ENCODE assay signal across 22 cellular contexts in genomic region chr2:126890136-126890961, GRCh38. TPM values are rescaled to one million over a fixed set of nuclear protein-coding genes. Genes with fewer than 3 reads are reported as not detected.
DNase-seq lines count a peak whose midpoint lies in the region; ATAC-seq and TF ChIP-seq lines count a peak whose summit lies in the region.
"Had no signal": no experiment of that assay in that cellular context is flagged by ENCODE, and none has a peak within 500 bp of the region (broad histone marks: within the 10 kb centered on the region; RNA-seq: fewer than 3 reads in every experiment).

No MANE protein-coding gene starts in this region.

- H3K79me1 ChIP-seq in neuronal stem cell (ENCODE audit: low read depth, low read length): no peaks in the 10 kb centered on the region

- H3K36me3 Mint-ChIP-seq in activated CD8-positive, alpha-beta memory T cell treated with anti-CD3 and anti-CD28 coated beads, Interleukin-2, amount 10 ng/mL, durations not matched to agents 7 days and 5 days: no peaks in the 10 kb centered on the region
- H3K36me3 Mint-ChIP-seq in endodermal cell (ENCODE audit: low read depth) (no peaks in the 10 kb centered on the region), GM23338 (ENCODE audit: low read depth) (no peaks in the 10 kb centered on the region)
- H3K36me3 Mint-ChIP-seq: CD8-positive, alpha-beta T cell; IgD-negative memory B cell had no signal

- no peaks in the 10 kb centered on the region for H3K27me3 ChIP-seq in endodermal cell (ENCODE audit: control insufficient read depth, insufficient read depth, low read length, poor library complexity, severe bottlenecking)
- no peaks in the 10 kb centered on the region for H3K27me3 ChIP-seq in neuronal stem cell (ENCODE audit: control insufficient read depth in 3 of 3, insufficient read depth in 3 of 3, low read depth in 1 of 3, low read length in 3 of 3)
- H3K27me3 ChIP-seq in GM23338 (ENCODE audit: insufficient read depth): peaks cover 6% of the 10 kb centered on the region; the same call in 1 of the 2 replicates

- DNase-seq in activated CD8-positive, alpha-beta memory T cell treated with anti-CD3 and anti-CD28 coated beads, Interleukin-2, amount 50 U/mL, for 48 hours: peak; percentile 23
- DNase-seq in activated CD8-positive, alpha-beta memory T cell treated with anti-CD3 and anti-CD28 coated beads, Interleukin-2, amount 10 ng/mL, durations not matched to agents 7 days and 5 days: no peak
- DNase-seq in endodermal cell (peak; percentile 37), neuronal stem cell (ENCODE audit: low spot score) (no peak), ureter (ENCODE audit: low spot score) (peak; percentile 38), NCI-H345 treated with DMSO at 0.1 percent for 48 hours (lab: John Stamatoyannopoulos, UW; ENCODE audit: unreplicated experiment) (no peak), GM23338 (ENCODE audit: low spot score) (no peak), caudate nucleus (lab: John Stamatoyannopoulos, UW) (no peak)
- DNase-seq: AML-193, NCI-H1105, NCI-H146, NCI-H2029, NCI-H345, OCI-M1, Right ventricle myocardium superior had no signal

- peak overlapping the region; percentile 40 for H2AK5ac ChIP-seq in neuronal stem cell (ENCODE audit: low read depth, low read length)

- no peak overlapping the region for H2BK120ac ChIP-seq in neuronal stem cell (ENCODE audit: low read depth, low read length)

- H3K27me3 Mint-ChIP-seq in activated CD8-positive, alpha-beta memory T cell treated with anti-CD3 and anti-CD28 coated beads, Interleukin-2, amount 10 ng/mL, durations not matched to agents 7 days and 5 days: peaks cover 8% of the 10 kb centered on the region
- H3K27me3 Mint-ChIP-seq in endodermal cell (ENCODE audit: insufficient read depth) (peaks cover 14% of the 10 kb centered on the region), GM23338 (ENCODE audit: insufficient read depth, low read depth, poor library complexity) (peaks cover 8% of the 10 kb centered on the region)

- no peaks in the 10 kb centered on the region for H3K9me3 ChIP-seq in endodermal cell (ENCODE audit: control insufficient read depth, low read length)
- no peaks in the 10 kb centered on the region for H3K9me3 ChIP-seq in neuronal stem cell (replicated peaks in 1 of 2; ENCODE audit: control insufficient read depth in 2 of 2, insufficient read depth in 1 of 2, low read depth in 1 of 2, low read length in 2 of 2)

- peaks cover 2% of the 10 kb centered on the region for H3K4me1 Mint-ChIP-seq in activated CD8-positive, alpha-beta memory T cell treated with anti-CD3 and anti-CD28 coated beads, Interleukin-2, amount 10 ng/mL, durations not matched to agents 7 days and 5 days
- H3K4me1 Mint-ChIP-seq in endodermal cell (peaks cover 7% of the 10 kb centered on the region), GM23338 (peaks cover 4% of the 10 kb centered on the region; the same call in 1 of the 3 replicates)

- no peak overlapping the region for H3K27ac Mint-ChIP-seq in activated CD8-positive, alpha-beta memory T cell treated with anti-CD3 and anti-CD28 coated beads, Interleukin-2, amount 10 ng/mL, durations not matched to agents 7 days and 5 days
- H3K27ac Mint-ChIP-seq in endodermal cell: no peak overlapping the region
- H3K27ac Mint-ChIP-seq in GM23338: no peak overlapping the region
- H3K27ac Mint-ChIP-seq: CD8-positive, alpha-beta T cell; IgD-negative memory B cell had no signal

- H4K8ac ChIP-seq in neuronal stem cell (ENCODE audit: low read depth, low read length): no peak overlapping the region

- no peak overlapping the region for H3K23ac ChIP-seq in neuronal stem cell (ENCODE audit: low read depth, low read length, poor library complexity)

- H3K9me3 Mint-ChIP-seq in activated CD8-positive, alpha-beta memory T cell treated with anti-CD3 and anti-CD28 coated beads, Interleukin-2, amount 10 ng/mL, durations not matched to agents 7 days and 5 days (ENCODE audit: low read depth): no peaks in the 10 kb centered on the region
- H3K9me3 Mint-ChIP-seq in endodermal cell (no peaks in the 10 kb centered on the region), GM23338 (no peaks in the 10 kb centered on the region)
- H3K9me3 Mint-ChIP-seq: CD8-positive, alpha-beta T cell had no signal

- no peak for ATAC-seq in activated CD8-positive, alpha-beta memory T cell treated with anti-CD3 and anti-CD28 coated beads, Interleukin-2, amount 10 ng/mL, durations not matched to agents 7 days and 5 days
- no peak for ATAC-seq in GM23338
- ATAC-seq: CD8-positive, alpha-beta T cell had no signal

- CTCF ChIA-PET in activated CD8-positive, alpha-beta memory T cell treated with anti-CD3 and anti-CD28 coated beads, Interleukin-2, amount 10 ng/mL, durations not matched to agents 7 days and 5 days (lab: Charles Lee): interaction anchor here (2.3 kb wide), 1 partner anchor 82 kb away, joined by 5 read pairs; no protein-coding TSS in a partner anchor

- H3K9ac ChIP-seq in endodermal cell (ENCODE audit: extremely low read depth, low read length, poor library complexity, severe bottlenecking) (no peak overlapping the region), neuronal stem cell (ENCODE audit: low read depth, low read length, poor library complexity) (no peak overlapping the region)

- no peak overlapping the region for H2BK15ac ChIP-seq in neuronal stem cell (ENCODE audit: low read length)

- H3K4me3 ChIP-seq in endodermal cell (ENCODE audit: low read length) (no peak overlapping the region), neuronal stem cell (ENCODE audit: low read length in 2 of 2) (no peak overlapping the region), GM23338 (no peak overlapping the region)

- H3K79me2 ChIP-seq in GM23338 (replicated peaks; ENCODE audit: insufficient read depth): no peaks in the 10 kb centered on the region

- no peak overlapping the region for H3K4ac ChIP-seq in neuronal stem cell (ENCODE audit: low read length)

- H3K4me2 ChIP-seq in neuronal stem cell (ENCODE audit: insufficient read depth, low read length, poor library complexity, severe bottlenecking): no peak overlapping the region
- no peak overlapping the region for H3K4me2 ChIP-seq in GM23338

- H3F3A ChIP-seq in GM23338 (replicated peaks; ENCODE audit: low read depth): no peaks in the 10 kb centered on the region

- H4K20me1 ChIP-seq in GM23338 (replicated peaks; ENCODE audit: insufficient read depth): no peaks in the 10 kb centered on the region

- H3K18ac ChIP-seq in neuronal stem cell (ENCODE audit: low read length): no peak overlapping the region

- H3K4me1 ChIP-seq in endodermal cell (ENCODE audit: control insufficient read depth, insufficient read depth, low read length) (peaks cover 3% of the 10 kb centered on the region), neuronal stem cell (ENCODE audit: control insufficient read depth in 2 of 2, insufficient read depth in 1 of 2, low read depth in 1 of 2, low read length in 2 of 2) (peaks cover 0 to 1% of the 10 kb centered on the region in 2 donors), GM23338 (ENCODE audit: insufficient read depth) (no peaks in the 10 kb centered on the region)

- H3K27ac ChIP-seq in endodermal cell (ENCODE audit: low read depth, low read length) (no peak overlapping the region), neuronal stem cell (replicated peaks; ENCODE audit: low read length) (no peak overlapping the region), GM23338 (ENCODE audit: low read depth) (no peak overlapping the region), caudate nucleus (ENCODE audit: low read depth, low read length) (no peak overlapping the region)

- H3K4me3 Mint-ChIP-seq in activated CD8-positive, alpha-beta memory T cell treated with anti-CD3 and anti-CD28 coated beads, Interleukin-2, amount 10 ng/mL, durations not matched to agents 7 days and 5 days: no peak overlapping the region
- H3K4me3 Mint-ChIP-seq in endodermal cell (no peak overlapping the region), GM23338 (no peak overlapping the region)
- H3K4me3 Mint-ChIP-seq: CD8-positive, alpha-beta T cell; IgD-negative memory B cell had no signal

- H4K91ac ChIP-seq in neuronal stem cell (ENCODE audit: low read depth, low read length, poor library complexity): no peak overlapping the region

- no peak overlapping the region for H2BK5ac ChIP-seq in neuronal stem cell (ENCODE audit: low read length)

- H3K14ac ChIP-seq in neuronal stem cell (ENCODE audit: low read length): no peak overlapping the region

- TF ChIP-seq CTCF in endodermal cell (conservative IDR thresholded peaks at IDR 0.05): no peak
- no peak for TF ChIP-seq CTCF in GM23338 (conservative IDR thresholded peaks at IDR 0.05; ENCODE audit: low read depth in 2 of 2)

- WGBS in endodermal cell (ENCODE audit: insufficient coverage in 1 of 2, insufficient read length in 1 of 2), 2 experiments: 91 to 98% methylated on average over 10 to 12 of the region's 12 CpGs
- no CpG with 5 or more reads among the region's 12 CpGs for WGBS in neuronal stem cell (ENCODE audit: extremely low coverage in 2 of 2, insufficient read length in 2 of 2, insufficient replicate concordance in 1 of 2), 2 donors

- H2BK12ac ChIP-seq in neuronal stem cell (ENCODE audit: low read length): no peak overlapping the region

- peaks cover 6% of the 10 kb centered on the region; the same call in 1 of the 2 replicates for H3K9me2 ChIP-seq in GM23338 (ENCODE audit: insufficient read depth)

- H2AFZ ChIP-seq in neuronal stem cell (ENCODE audit: low read length): no peak overlapping the region
- H2AFZ ChIP-seq in GM23338: no peak overlapping the region

- no peaks in the 10 kb centered on the region for H3K36me3 ChIP-seq in endodermal cell (ENCODE audit: control insufficient read depth, insufficient read depth, low read length)
- H3K36me3 ChIP-seq in neuronal stem cell (replicated peaks in 1 of 2; ENCODE audit: control insufficient read depth in 2 of 2, insufficient read depth in 2 of 2, low read length in 2 of 2): no peaks in the 10 kb centered on the region
- H3K36me3 ChIP-seq in GM23338 (ENCODE audit: insufficient read depth): no peaks in the 10 kb centered on the region

TF ChIP-seq in GM23338, 12 proteins besides CTCF, POLR2A, EP300 and RAD21 (continues in another document):
- TF ChIP-seq STAT1 (IDR thresholded peaks at IDR 0.05; ENCODE audit: unreplicated experiment): no peak
- TF ChIP-seq ZNF331 (CRISPR knock-in tag; IDR thresholded peaks at IDR 0.05; ENCODE audit: low read depth): no peak

RNA-seq across cellular contexts. Expression of gene TEX51, which starts 8.3 kb away (rescaled TPM):
- total RNA-seq in activated CD8-positive, alpha-beta memory T cell treated with anti-CD3 and anti-CD28 coated beads, Interleukin-2, amount 10 ng/mL, durations not matched to agents 7 days and 5 days: not detected
- total RNA-seq in endodermal cell (not detected), ureter (not detected)
- not detected for polyA plus RNA-seq in endodermal cell (2013, experiment 1 of 2)
- polyA plus RNA-seq in endodermal cell (2013, experiment 2 of 2): not detected
- polyA plus RNA-seq in neuronal stem cell (2013, experiment 1 of 2): not detected
- polyA plus RNA-seq in neuronal stem cell (2013, experiment 2 of 2): not detected
- not detected in 2 replicates for total RNA-seq in GM23338 (2014; rRNA removed; shearing (Covaris generic))
- not detected in 2 replicates for polyA plus RNA-seq in GM23338 (2016; fragmentation: Nextera tagmentation; extraction: Ambion mirVana)
- total RNA-seq: A172; CD8-positive, alpha-beta T cell; H4; Right ventricle myocardium superior; RPMI7951; SK-MEL-5 had no signal
- polyA plus RNA-seq: AG04450, IgD-negative memory B cell had no signal

Comparison
In these comparisons a context has a peak if more than half of its experiments do, and no peak if none do; other contexts are left out.
1. DNase-seq: peak in activated CD8-positive, alpha-beta memory T cell treated with anti-CD3 and anti-CD28 coated beads, Interleukin-2, amount 50 U/mL, for 48 hours (single experiment), endodermal cell (single experiment) and ureter (single experiment); none in activated CD8-positive, alpha-beta memory T cell treated with anti-CD3 and anti-CD28 coated beads, Interleukin-2, amount 10 ng/mL, durations not matched to agents 7 days and 5 days (single experiment), neuronal stem cell (single experiment), NCI-H345 treated with DMSO at 0.1 percent for 48 hours (single experiment), GM23338 (single experiment) and caudate nucleus (0 of 61).